In genomic region chr16:88651276-88651988, GRCh38 we compare ENCODE assay signal across 6 cellular contexts. TPM values are rescaled to one million over a fixed set of nuclear protein-coding genes. Genes with fewer than 3 reads are reported as not detected.
DNase-seq lines count a peak whose midpoint lies in the region; ATAC-seq and TF ChIP-seq lines count a peak whose summit lies in the region.

No MANE protein-coding gene starts in this region.

- intact Hi-C loops in PC-9 (cut with micrococcal nuclease; ENCODE audit: unreplicated experiment): no loop called here
- intact Hi-C loops in ovary (cut with DNase I): no loop called here

- peaks cover 12% of the 10 kb centered on the region for H4K20me1 ChIP-seq in PC-9 (ENCODE audit: insufficient read depth)

- H3K36me3 ChIP-seq in PC-9 (ENCODE audit: low read depth) (no peaks in the 10 kb centered on the region), ovary (no peaks in the 10 kb centered on the region)

- H3K27me3 ChIP-seq in PC-9 (ENCODE audit: insufficient read depth, low read depth) (peaks cover 8% of the 10 kb centered on the region; the same call in 1 of the 2 replicates), ovary (no peaks in the 10 kb centered on the region)

- no peak overlapping the region for H2AFZ ChIP-seq in PC-9

- ATAC-seq in GM21528 (IDR thresholded peaks at IDR 0.05; ENCODE audit: low FRiP score, unreplicated experiment): peak; percentile 73

- no peaks in the 10 kb centered on the region for H3K79me2 ChIP-seq in PC-9 (ENCODE audit: low read depth)

- peak overlapping the region; percentile 63 for H3K27ac ChIP-seq in PC-9
- H3K27ac ChIP-seq in ovary: no peak overlapping the region

- H3K9me2 ChIP-seq in PC-9 (ENCODE audit: insufficient read depth): no peaks in the 10 kb centered on the region

- CTCF ChIA-PET in AG04449 (lab: Yijun Ruan, JAX): no interaction called here
- CTCF ChIA-PET in PC-9 (lab: Charles Lee): interaction anchor here (0.6 kb wide), 1 partner anchor 894 kb away, joined by 3 read pairs; no protein-coding TSS in a partner anchor

- DNase-seq in AG04449 (ENCODE audit: low read depth, low spot score) (no peak), PC-9 (peak in 1 of 2 experiments; percentile 48), ovary (no peak), dedifferentiated amniotic fluid mesenchymal stem cell (ENCODE audit: extremely low spot score) (no peak)
- DNase-seq in central memory CD4-positive, alpha-beta T cell: peak; percentile 79

- no peak for TF ChIP-seq EP300 in ovary (IDR thresholded peaks at IDR 0.05)

- peak overlapping the region; percentile 86 for H3K4me3 ChIP-seq in AG04449 (ENCODE audit: low read depth, low read length)
- H3K4me3 ChIP-seq in PC-9: peak overlapping the region; percentile 43; the same call in 1 of the 2 replicates
- H3K4me3 ChIP-seq in ovary: peak overlapping the region; percentile 62

- H3K9me3 ChIP-seq in PC-9 (ENCODE audit: insufficient read depth, low read depth) (no peaks in the 10 kb centered on the region), ovary (no peaks in the 10 kb centered on the region)

- H3K4me1 ChIP-seq in PC-9 (replicated peaks; ENCODE audit: insufficient read depth) (no peaks in the 10 kb centered on the region), ovary (ENCODE audit: insufficient read depth) (no peaks in the 10 kb centered on the region)

- 56 to 59% (median 58%) methylated on average over 24 of the region's 24 CpGs for WGBS in ovary, 3 donors

- no peak for TF ChIP-seq POLR2A in ovary (IDR thresholded peaks at IDR 0.05)

- H3F3A ChIP-seq in PC-9 (ENCODE audit: insufficient read depth, low read depth): peaks cover 18% of the 10 kb centered on the region; the same call in 1 of the 2 replicates

- TF ChIP-seq CTCF in AG04449 (IDR thresholded peaks at IDR 0.05; ENCODE audit: insufficient read depth, low read length, missing control alignments) (no peak), PC-9 (conservative IDR thresholded peaks at IDR 0.05) (no peak), ovary (IDR thresholded peaks at IDR 0.05) (no peak)

- POLR2A ChIA-PET in AG04449 (lab: Yijun Ruan, JAX) (no interaction called here), PC-9 (lab: Charles Lee; ENCODE audit: unreplicated experiment) (no interaction called here)

- peak overlapping the region; percentile 74 for H3K4me2 ChIP-seq in PC-9

- BruUV-seq in PC-9 (replicated peaks; lab: Mats Ljungman, UMichigan): no TSS peak

RNA-seq across cellular contexts. Expression of gene CYBA, which starts 0.6 kb away (rescaled TPM):
- 6.3 and 8.0 TPM in 2 replicates for total RNA-seq in PC-9 (2021)
- 100 to 1,000 TPM in 1 of 7 donors, 10 to 100 TPM in 6; 17.5 to 244 (median 63.0) TPM for total RNA-seq in ovary
- polyA plus RNA-seq in ovary: 10 to 100 TPM in 1 of 2 donors, 1 to 10 TPM in 1; 6.5 to 51.5 TPM

RNA-seq across cellular contexts. Expression of gene MVD, which starts 11.5 kb away (rescaled TPM):
- 146 and 168 TPM in 2 replicates for total RNA-seq in PC-9 (2021)
- 100 to 1,000 TPM in 1 of 7 donors, 10 to 100 TPM in 5, 1 to 10 TPM in 1; 9.1 to 135 (median 20.9) TPM for total RNA-seq in ovary
- polyA plus RNA-seq in ovary: 10 to 100 TPM in 1 of 2 donors, 1 to 10 TPM in 1; 9.2 to 22.6 TPM

RNA-seq across cellular contexts. Expression of gene IL17C, which starts 13.1 kb away (rescaled TPM):
- not detected in 2 replicates for total RNA-seq in PC-9 (2021)
- not detected for total RNA-seq in ovary
- not detected for polyA plus RNA-seq in ovary

RNA-seq across cellular contexts. Expression of gene SNAI3, which starts 34.9 kb away (rescaled TPM):
- 1.3 and 2.0 TPM in 2 replicates for total RNA-seq in PC-9 (2021)
- total RNA-seq in ovary: 1 to 10 TPM in 1 of 7 donors, under 1 TPM in 3, not detected in 3; 0.12 to 1.0 (median 0.25) TPM
- under 1 TPM in 1 of 2 donors, not detected in 1; 0.28 TPM for polyA plus RNA-seq in ovary

RNA-seq across cellular contexts. Expression of gene RNF166, which starts 54.8 kb away (rescaled TPM):
- total RNA-seq in PC-9 (2021) (25.6 and 29.4 TPM in 2 replicates), ovary (10 to 100 TPM; 17.3 to 26.5 (median 22.2) TPM)
- polyA plus RNA-seq in ovary: 10 to 100 TPM in 1 of 2 donors, 1 to 10 TPM in 1; 4.7 to 14.0 TPM
